Comparison of ENCODE assay signal across 33 cellular contexts in genomic region chr14:70032016-70032415, GRCh38.
"Had no signal": no experiment of that assay in that cellular context is flagged by ENCODE, and none has a peak within 500 bp of the region (broad histone marks: within the 10 kb centered on the region; RNA-seq: fewer than 3 reads in every experiment).

No MANE protein-coding gene starts in this region.

- H3K4me1 ChIP-seq: adrenal gland, breast epithelium had no signal

- H3K9me3 ChIP-seq: adrenal gland, breast epithelium had no signal

- H3K27me3 Mint-ChIP-seq: activated CD4-positive, alpha-beta T cell treated with anti-CD3 and anti-CD28 coated beads, Interleukin-2, amount 10 ng/mL, durations not matched to agents 24 days and 14 days had no signal

- H3K4me1 Mint-ChIP-seq: activated B cell treated with CpG ODN at 0.5 μM for 24 hours; activated CD4-positive, alpha-beta T cell treated with anti-CD3 and anti-CD28 coated beads, Interleukin-2, amount 10 ng/mL, durations not matched to agents 24 days and 14 days; activated CD8-positive, alpha-beta memory T cell treated with anti-CD3 and anti-CD28 coated beads, Interleukin-2, amount 10 ng/mL, durations not matched to agents 7 days and 5 days; activated naive CD8-positive, alpha-beta T cell treated with anti-CD3 and anti-CD28 coated beads for 36 hours; activated naive CD8-positive, alpha-beta T cell treated with anti-CD3 and anti-CD28 coated beads, Interleukin-2, amount 50 U/mL, for 24 hours; central memory CD8-positive, alpha-beta T cell had no signal

- H3K27me3 ChIP-seq: adrenal gland, breast epithelium, cardiac muscle cell had no signal

- H3K36me3 ChIP-seq: adrenal gland, breast epithelium, cardiac muscle cell, WERI-Rb-1 had no signal

- H3K4me3 Mint-ChIP-seq: activated B cell treated with CpG ODN at 0.5 μM for 24 hours; activated CD4-positive, alpha-beta memory T cell treated with anti-CD3 and anti-CD28 coated beads for 36 hours; activated CD4-positive, alpha-beta T cell treated with anti-CD3 and anti-CD28 coated beads, Interleukin-2, amount 10 ng/mL, durations not matched to agents 24 days and 14 days; activated CD8-positive, alpha-beta memory T cell treated with anti-CD3 and anti-CD28 coated beads, Interleukin-2, amount 10 ng/mL, durations not matched to agents 7 days and 5 days; activated CD8-positive, alpha-beta T cell treated with anti-CD3 and anti-CD28 coated beads, Interleukin-2, amount 10 ng/mL, durations not matched to agents 7 days and 5 days; activated naive CD4-positive, alpha-beta T cell treated with anti-CD3 and anti-CD28 coated beads for 36 hours; activated naive CD4-positive, alpha-beta T cell treated with anti-CD3 and anti-CD28 coated beads, Interleukin-2, amount 50 U/mL, for 24 hours; activated naive CD8-positive, alpha-beta T cell treated with anti-CD3 and anti-CD28 coated beads for 36 hours; activated naive CD8-positive, alpha-beta T cell treated with anti-CD3 and anti-CD28 coated beads, Interleukin-2, amount 50 U/mL, for 24 hours; activated T-helper 1 cell treated with anti-CD3 and anti-CD28 coated beads, Interleukin-12 subunit alpha, Interleukin-12 subunit beta, Interleukin-2, Interleukin-4 antibody, amounts not matched to agents 30 ng/mL and 10 ng/mL and 1 ng/mL, durations not matched to agents 14 hours and 24 hours and 36 hours; brain; central memory CD8-positive, alpha-beta T cell; T-helper 17 cell; T-helper 2 cell treated with Interferon-gamma antibody and Interleukin-4, amounts not matched to agents 5 μg/mL and 100 μg/mL, for 36 hours had no signal

- DNase-seq: activated B cell treated with CpG ODN at 0.5 μM for 24 hours; activated CD4-positive, alpha-beta memory T cell treated with anti-CD3 and anti-CD28 coated beads for 36 hours; activated CD4-positive, alpha-beta T cell treated with anti-CD3 and anti-CD28 coated beads, Interleukin-2, amount 10 ng/mL, durations not matched to agents 24 days and 14 days; activated CD8-positive, alpha-beta memory T cell treated with anti-CD3 and anti-CD28 coated beads, Interleukin-2, amount 10 ng/mL, durations not matched to agents 7 days and 5 days; activated CD8-positive, alpha-beta memory T cell treated with anti-CD3 and anti-CD28 coated beads, Interleukin-2, amount 50 U/mL, for 4 hours; activated CD8-positive, alpha-beta T cell treated with anti-CD3 and anti-CD28 coated beads, Interleukin-2, amount 10 ng/mL, durations not matched to agents 7 days and 5 days; activated effector memory CD4-positive, alpha-beta T cell treated with anti-CD3 and anti-CD28 coated beads, Interleukin-2, amount 50 U/mL, for 16 hours; activated naive CD4-positive, alpha-beta T cell treated with anti-CD3 and anti-CD28 coated beads for 36 hours; activated naive CD8-positive, alpha-beta T cell treated with anti-CD3 and anti-CD28 coated beads for 36 hours; activated naive CD8-positive, alpha-beta T cell treated with anti-CD3 and anti-CD28 coated beads, Interleukin-2, amount 50 U/mL, for 24 hours; activated T-cell treated with anti-CD3 and anti-CD28 coated beads, Interleukin-2, amount 50 U/mL, for 1 hour; activated T-cell treated with anti-CD3 and anti-CD28 coated beads, Interleukin-2, amount 50 U/mL, for 48 hours; adrenal gland; aorta; cortex of kidney; dermis blood vessel endothelial cell; effector CD8-positive, alpha-beta T cell; foreskin fibroblast; head of caudate nucleus; T-helper 1 cell; T-helper 17 cell; T1000; WERI-Rb-1 had no signal

- H3K27ac Mint-ChIP-seq: activated B cell treated with CpG ODN at 0.5 μM for 24 hours; activated CD4-positive, alpha-beta memory T cell treated with anti-CD3 and anti-CD28 coated beads for 36 hours; activated CD4-positive, alpha-beta T cell treated with anti-CD3 and anti-CD28 coated beads, Interleukin-2, amount 10 ng/mL, durations not matched to agents 24 days and 14 days; activated CD8-positive, alpha-beta memory T cell treated with anti-CD3 and anti-CD28 coated beads, Interleukin-2, amount 10 ng/mL, durations not matched to agents 7 days and 5 days; activated CD8-positive, alpha-beta T cell treated with anti-CD3 and anti-CD28 coated beads, Interleukin-2, amount 10 ng/mL, durations not matched to agents 7 days and 5 days; activated naive CD4-positive, alpha-beta T cell treated with anti-CD3 and anti-CD28 coated beads for 36 hours; activated naive CD4-positive, alpha-beta T cell treated with anti-CD3 and anti-CD28 coated beads, Interleukin-2, amount 50 U/mL, for 24 hours; activated naive CD8-positive, alpha-beta T cell treated with anti-CD3 and anti-CD28 coated beads for 36 hours; activated naive CD8-positive, alpha-beta T cell treated with anti-CD3 and anti-CD28 coated beads, Interleukin-2, amount 50 U/mL, for 24 hours; activated T-helper 1 cell treated with anti-CD3 and anti-CD28 coated beads, Interleukin-12 subunit alpha, Interleukin-12 subunit beta, Interleukin-2, Interleukin-4 antibody, amounts not matched to agents 30 ng/mL and 10 ng/mL and 1 ng/mL, durations not matched to agents 14 hours and 24 hours and 36 hours; activated T-helper 2 cell treated with anti-CD3 and anti-CD28 coated beads, Interferon-gamma antibody, Interleukin-2, Interleukin-4, amounts not matched to agents 10 μg/mL and 5 μg/mL and 100 μg/mL, durations not matched to agents 14 hours and 24 hours and 36 hours; T-helper 17 cell; T-helper 2 cell treated with Interferon-gamma antibody and Interleukin-4, amounts not matched to agents 5 μg/mL and 100 μg/mL, for 36 hours had no signal

- ATAC-seq: activated CD4-positive, CD25-positive, alpha-beta regulatory T cell treated with anti-CD3 and anti-CD28 coated beads, Interleukin-2, amount 50 U/mL, for 24 hours; activated CD8-positive, alpha-beta memory T cell treated with anti-CD3 and anti-CD28 coated beads, Interleukin-2, amount 10 ng/mL, durations not matched to agents 7 days and 5 days; activated CD8-positive, alpha-beta T cell treated with anti-CD3 and anti-CD28 coated beads, Interleukin-2, amount 10 ng/mL, durations not matched to agents 7 days and 5 days; activated naive CD8-positive, alpha-beta T cell treated with anti-CD3 and anti-CD28 coated beads, Interleukin-2, amount 50 U/mL, for 24 hours; T-helper 17 cell had no signal

- H3K4me3 ChIP-seq: adrenal gland, breast epithelium, cardiac muscle cell had no signal

- H3K9me3 Mint-ChIP-seq: activated B cell treated with CpG ODN at 0.5 μM for 24 hours; activated CD4-positive, alpha-beta memory T cell treated with anti-CD3 and anti-CD28 coated beads for 36 hours; activated CD4-positive, alpha-beta T cell treated with anti-CD3 and anti-CD28 coated beads, Interleukin-2, amount 10 ng/mL, durations not matched to agents 24 days and 14 days; activated naive CD4-positive, alpha-beta T cell treated with anti-CD3 and anti-CD28 coated beads for 36 hours; activated naive CD4-positive, alpha-beta T cell treated with anti-CD3 and anti-CD28 coated beads, Interleukin-2, amount 50 U/mL, for 24 hours; activated naive CD8-positive, alpha-beta T cell treated with anti-CD3 and anti-CD28 coated beads for 36 hours; activated naive CD8-positive, alpha-beta T cell treated with anti-CD3 and anti-CD28 coated beads, Interleukin-2, amount 50 U/mL, for 24 hours; activated T-helper 1 cell treated with anti-CD3 and anti-CD28 coated beads, Interleukin-12 subunit alpha, Interleukin-12 subunit beta, Interleukin-2, Interleukin-4 antibody, amounts not matched to agents 30 ng/mL and 10 ng/mL and 1 ng/mL, durations not matched to agents 14 hours and 24 hours and 36 hours; activated T-helper 2 cell treated with anti-CD3 and anti-CD28 coated beads, Interferon-gamma antibody, Interleukin-2, Interleukin-4, amounts not matched to agents 10 μg/mL and 5 μg/mL and 100 μg/mL, durations not matched to agents 14 hours and 24 hours and 36 hours; brain; central memory CD8-positive, alpha-beta T cell; T-helper 2 cell treated with Interferon-gamma antibody and Interleukin-4, amounts not matched to agents 5 μg/mL and 100 μg/mL, for 36 hours had no signal

- H3K36me3 Mint-ChIP-seq: activated CD4-positive, alpha-beta memory T cell treated with anti-CD3 and anti-CD28 coated beads for 36 hours; activated CD8-positive, alpha-beta memory T cell treated with anti-CD3 and anti-CD28 coated beads, Interleukin-2, amount 10 ng/mL, durations not matched to agents 7 days and 5 days; activated naive CD4-positive, alpha-beta T cell treated with anti-CD3 and anti-CD28 coated beads, Interleukin-2, amount 50 U/mL, for 24 hours; activated naive CD8-positive, alpha-beta T cell treated with anti-CD3 and anti-CD28 coated beads for 36 hours; brain had no signal

- H3K27ac ChIP-seq: adrenal gland, breast epithelium, cardiac muscle cell, epithelial cell of prostate, WERI-Rb-1 had no signal
